ENCODE assay signal across 8 cellular contexts in the genomic region with DNA sequence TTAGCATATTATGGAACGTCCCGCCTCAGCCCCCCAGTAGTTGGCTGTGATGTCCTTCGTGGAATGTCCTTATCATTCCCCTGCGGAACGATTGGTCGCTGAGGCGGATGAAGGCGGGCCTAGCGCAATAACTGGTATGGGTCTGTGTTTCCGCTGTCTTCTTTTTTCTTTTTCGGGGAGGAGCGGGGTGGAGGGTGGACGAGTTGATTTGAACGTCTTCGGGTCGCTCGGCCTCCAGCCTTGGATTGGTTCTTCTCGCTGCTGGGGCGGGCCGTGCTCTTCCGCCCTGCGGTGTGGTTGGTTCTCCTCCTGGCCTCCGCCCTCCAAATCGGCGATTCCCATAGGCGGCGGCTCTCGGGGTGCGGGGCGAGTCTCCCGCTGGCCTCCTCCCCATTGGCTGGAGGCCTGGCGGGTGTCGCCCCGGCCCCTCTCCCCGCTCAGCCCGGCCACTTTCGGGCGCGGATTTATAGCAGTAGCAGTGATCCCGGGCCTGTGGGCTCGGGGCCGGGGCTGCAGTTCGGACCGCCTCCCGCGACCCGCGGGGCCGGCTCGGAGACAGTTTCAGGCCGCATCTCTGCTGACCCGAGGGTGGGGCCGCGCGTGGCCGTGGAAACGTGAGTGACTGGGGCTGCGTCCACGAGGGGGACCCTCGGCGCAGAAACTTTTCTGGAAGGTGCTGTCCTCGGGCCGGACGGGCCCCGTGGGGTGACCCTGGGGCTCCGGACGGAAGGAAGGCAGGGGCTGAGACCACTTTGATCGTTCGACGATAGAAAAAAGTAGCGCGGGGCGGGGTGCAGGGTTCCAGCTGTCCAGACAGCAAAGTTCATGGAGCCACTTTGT. TPM values are rescaled to one million over a fixed set of nuclear protein-coding genes. Genes with fewer than 3 reads are reported as not detected.
DNase-seq lines count a peak whose midpoint lies in the region; ATAC-seq, FAIRE-seq and TF ChIP-seq lines count a peak whose summit lies in the region.

No MANE protein-coding gene starts in this region.

- no peaks in the 10 kb centered on the region for H3K27me3 ChIP-seq in Caco-2 (replicated peaks; ENCODE audit: control insufficient read depth, insufficient read depth, low read length)

- H3K36me3 ChIP-seq in Caco-2 (ENCODE audit: control insufficient read depth, insufficient read depth, low read length) = peaks cover 2% of the 10 kb centered on the region; the same call in 1 of the 2 replicates

- H3K27ac Mint-ChIP-seq in Caco-2 (ENCODE audit: unreplicated experiment) = peak overlapping the region; percentile 96
- peak overlapping the region; percentile 96 for H3K27ac Mint-ChIP-seq in activated CD8-positive, alpha-beta memory T cell treated with anti-CD3 and anti-CD28 coated beads, Interleukin-2, amount 10 ng/mL, durations not matched to agents 7 days and 5 days
- peak overlapping the region; percentile 96 to 99 for H3K27ac Mint-ChIP-seq in effector memory CD8-positive, alpha-beta T cell
- H3K27ac Mint-ChIP-seq in memory B cell = peak overlapping the region; percentile 95

- peak; percentile 98 to 100 for DNase-seq in Caco-2
- peak; percentile 86 for DNase-seq in HTR-8/SVneo (ENCODE audit: insufficient read length, low spot score)
- peak; percentile 99 to 100 for DNase-seq in NOMO-1 (lab: John Stamatoyannopoulos, UW; ENCODE audit: unreplicated experiment in 2 of 2)
- DNase-seq in activated CD8-positive, alpha-beta memory T cell treated with anti-CD3 and anti-CD28 coated beads, Interleukin-2, amount 10 ng/mL, durations not matched to agents 7 days and 5 days = peak; percentile 99
- peak; percentile 91 to 94 (median 92) for DNase-seq in effector memory CD8-positive, alpha-beta T cell
- DNase-seq in memory B cell (ENCODE audit: low spot score in 2 of 2) = peak; percentile 86 to 93
- peak; percentile 92 for DNase-seq in stimulated activated CD8-positive, alpha-beta memory T cell treated with anti-CD3 and anti-CD28 coated beads, Interleukin-12 subunit alpha, Interleukin-12 subunit beta, amount 100 ng/mL, for 1 hour (ENCODE audit: low read depth)

- peak; percentile 50 for ATAC-seq in GM21381 (IDR thresholded peaks at IDR 0.05; ENCODE audit: unreplicated experiment)
- peak; percentile 65 for ATAC-seq in activated CD8-positive, alpha-beta memory T cell treated with anti-CD3 and anti-CD28 coated beads, Interleukin-2, amount 10 ng/mL, durations not matched to agents 7 days and 5 days
- ATAC-seq in effector memory CD8-positive, alpha-beta T cell (replicated peaks) = peak; percentile 57
- peak; percentile 59 for ATAC-seq in memory B cell (ENCODE audit: low read depth)

- POLR2A ChIA-PET in Caco-2 (lab: Charles Lee) = interaction anchor here (0.6 to 1.5 kb wide), 16 partner anchors 9 to 260 kb away, joined by 3 to 27 read pairs (median 5); partner anchors contain the start of genes ANKRD10, CARS2, NAXD and RAB20

- peak overlapping the region; percentile 93 for H3K4me3 ChIP-seq in Caco-2 (ENCODE audit: low read depth, low read length)

- no TSS peak for BruUV-seq in Caco-2 (replicated peaks; lab: Mats Ljungman, UMichigan)

- no peaks in the 10 kb centered on the region for H3K9me3 ChIP-seq in Caco-2

- peaks cover 56% of the 10 kb centered on the region for H3K36me3 Mint-ChIP-seq in Caco-2 (ENCODE audit: insufficient read depth, unreplicated experiment)
- H3K36me3 Mint-ChIP-seq in activated CD8-positive, alpha-beta memory T cell treated with anti-CD3 and anti-CD28 coated beads, Interleukin-2, amount 10 ng/mL, durations not matched to agents 7 days and 5 days = peaks cover 15% of the 10 kb centered on the region
- peaks cover 57% of the 10 kb centered on the region for H3K36me3 Mint-ChIP-seq in effector memory CD8-positive, alpha-beta T cell (ENCODE audit: insufficient read depth)
- peaks cover 5% of the 10 kb centered on the region for H3K36me3 Mint-ChIP-seq in memory B cell

- CTCF ChIA-PET in Caco-2 (lab: Charles Lee) = interaction anchor here (0.6 to 1.5 kb wide), 5 partner anchors 8 to 345 kb away, joined by 3 to 5 read pairs (median 4); no protein-coding TSS in a partner anchor
- CTCF ChIA-PET in activated CD8-positive, alpha-beta memory T cell treated with anti-CD3 and anti-CD28 coated beads, Interleukin-2, amount 10 ng/mL, durations not matched to agents 7 days and 5 days (lab: Charles Lee) = interaction anchor here (0.6 to 1.0 kb wide), 4 partner anchors 9 to 269 kb away, joined by 3 read pairs; no protein-coding TSS in a partner anchor

- intact Hi-C loops in Caco-2 (cut with micrococcal nuclease; ENCODE audit: unreplicated experiment) = loop anchor here (1.0 to 2.0 kb wide), 6 partner anchors 9 to 259 kb away; partner anchors contain the start of genes ANKRD10, CARS2 and NAXD

- H3K9me3 Mint-ChIP-seq in Caco-2 (ENCODE audit: unreplicated experiment) (no peaks in the 10 kb centered on the region), memory B cell (no peaks in the 10 kb centered on the region)
- no peaks in the 10 kb centered on the region for H3K9me3 Mint-ChIP-seq in activated CD8-positive, alpha-beta memory T cell treated with anti-CD3 and anti-CD28 coated beads, Interleukin-2, amount 10 ng/mL, durations not matched to agents 7 days and 5 days (ENCODE audit: low read depth)
- H3K9me3 Mint-ChIP-seq in effector memory CD8-positive, alpha-beta T cell = no peaks in the 10 kb centered on the region

- peak overlapping the region; percentile 100 for H3K4me3 Mint-ChIP-seq in Caco-2 (ENCODE audit: unreplicated experiment)
- H3K4me3 Mint-ChIP-seq in activated CD8-positive, alpha-beta memory T cell treated with anti-CD3 and anti-CD28 coated beads, Interleukin-2, amount 10 ng/mL, durations not matched to agents 7 days and 5 days = peak overlapping the region; percentile 95
- H3K4me3 Mint-ChIP-seq in effector memory CD8-positive, alpha-beta T cell = peak overlapping the region; percentile 89 to 95
- peak overlapping the region; percentile 97 for H3K4me3 Mint-ChIP-seq in memory B cell

- FAIRE-seq in HTR-8/SVneo (lab: Jason Lieb, UNC) = peak; percentile 77

- peaks cover 2% of the 10 kb centered on the region for H3K27me3 Mint-ChIP-seq in Caco-2 (ENCODE audit: insufficient read depth, unreplicated experiment)
- H3K27me3 Mint-ChIP-seq in activated CD8-positive, alpha-beta memory T cell treated with anti-CD3 and anti-CD28 coated beads, Interleukin-2, amount 10 ng/mL, durations not matched to agents 7 days and 5 days = no peaks in the 10 kb centered on the region
- no peaks in the 10 kb centered on the region for H3K27me3 Mint-ChIP-seq in effector memory CD8-positive, alpha-beta T cell
- no peaks in the 10 kb centered on the region for H3K27me3 Mint-ChIP-seq in memory B cell

- peaks cover 16% of the 10 kb centered on the region; the same call in 1 of the 2 replicates for H3K4me1 ChIP-seq in Caco-2

- H3K4me1 Mint-ChIP-seq in Caco-2 (ENCODE audit: low read depth, unreplicated experiment) = peaks cover 17% of the 10 kb centered on the region
- H3K4me1 Mint-ChIP-seq in activated CD8-positive, alpha-beta memory T cell treated with anti-CD3 and anti-CD28 coated beads, Interleukin-2, amount 10 ng/mL, durations not matched to agents 7 days and 5 days = peaks cover 35% of the 10 kb centered on the region
- peaks cover 22 to 24% of the 10 kb centered on the region in 2 donors for H3K4me1 Mint-ChIP-seq in effector memory CD8-positive, alpha-beta T cell (ENCODE audit: low read depth in 2 of 2)
- peaks cover 25% of the 10 kb centered on the region for H3K4me1 Mint-ChIP-seq in memory B cell

- TF ChIP-seq CTCF in Caco-2 (IDR thresholded peaks at IDR 0.05; ENCODE audit: insufficient read depth in 1 of 2, low read depth in 1 of 2, low read length in 1 of 2, severe bottlenecking in 1 of 2, unreplicated experiment in 1 of 2) = peak in 1 of 2 experiments; percentile 18

RNA-seq across cellular contexts. Expression of gene ING1, which starts 2.1 kb away (rescaled TPM):
- total RNA-seq in Caco-2 (2022) = 16.4 and 17.9 TPM in 2 replicates
- 10 to 100 TPM; 15.3 to 21.6 TPM for total RNA-seq in activated CD8-positive, alpha-beta memory T cell treated with anti-CD3 and anti-CD28 coated beads, Interleukin-2, amount 10 ng/mL, durations not matched to agents 7 days and 5 days

RNA-seq across cellular contexts. Expression of gene CARS2, which starts 9.7 kb away (rescaled TPM):
- 63.1 and 68.4 TPM in 2 replicates for total RNA-seq in Caco-2 (2022)
- 10 to 100 TPM; 72.0 to 75.9 TPM for total RNA-seq in activated CD8-positive, alpha-beta memory T cell treated with anti-CD3 and anti-CD28 coated beads, Interleukin-2, amount 10 ng/mL, durations not matched to agents 7 days and 5 days

Comparison
In these comparisons a context has a peak if more than half of its experiments do, and no peak if none do; other contexts are left out.
1. Peak in every context shown above with its lines: DNase-seq, ATAC-seq and H3K4me3 ChIP-seq.